ENCODE assay signal across 1 cellular context in the genomic region with DNA sequence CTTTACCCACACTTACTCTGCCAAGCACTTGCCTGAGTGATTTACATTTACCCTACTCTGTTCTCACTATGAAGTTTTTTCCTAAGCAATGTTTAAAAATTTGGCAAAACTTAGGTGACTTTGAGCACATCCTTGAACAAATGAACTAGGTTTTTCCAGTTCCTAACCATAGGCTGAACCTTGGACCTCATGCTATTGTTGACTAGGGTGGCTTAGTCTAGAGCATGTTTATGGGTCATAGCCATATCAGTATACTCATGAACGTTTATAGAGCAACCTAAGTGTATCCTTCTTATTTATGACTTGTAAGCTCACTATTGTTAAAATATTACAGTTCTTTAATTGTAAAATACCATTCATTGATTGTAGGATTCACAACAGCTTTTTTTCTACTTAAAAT.
TF ChIP-seq lines count a peak whose summit lies in the region.

No MANE protein-coding gene starts in this region.

TF ChIP-seq in GM23338, 12 proteins besides CTCF, POLR2A, EP300 and RAD21 (continued from another document):
- no peak for TF ChIP-seq REST (IDR thresholded peaks at IDR 0.05; ENCODE audit: unreplicated experiment)
- TF ChIP-seq EZH2phosphoT487 (IDR thresholded peaks at IDR 0.05; ENCODE audit: unreplicated experiment), result no peak
- no peak for TF ChIP-seq CREB1 (CRISPR knock-in tag; IDR thresholded peaks at IDR 0.05; ENCODE audit: low read depth)
TF ChIP-seq in GM23338: peak in this region for 0.
